Comparison of ENCODE assay signal across 25 cellular contexts in genomic region chr11:114122668-114123067, GRCh38.
A peak's percentile ranks its signal among the peaks of the same experiment; 100 is the strongest.
DNase-seq lines count a peak whose midpoint lies in the region; ATAC-seq, FAIRE-seq and TF ChIP-seq lines count a peak whose summit lies in the region.
"Had no signal": no experiment of that assay in that cellular context is flagged by ENCODE, and none has a peak within 500 bp of the region (broad histone marks: within the 10 kb centered on the region; RNA-seq: fewer than 3 reads in every experiment).

No MANE protein-coding gene starts in this region.

- H2AK5ac ChIP-seq in mesenchymal stem cell (ENCODE audit: low read length, severe bottlenecking) = no peak overlapping the region

- H4K8ac ChIP-seq in mesenchymal stem cell (ENCODE audit: low read length) = no peak overlapping the region

- WGBS in mesenchymal stem cell = 91% methylated on average over 2 of the region's 5 CpGs

- no peak overlapping the region for H2BK5ac ChIP-seq in mesenchymal stem cell (ENCODE audit: low read depth, low read length, poor library complexity, severe bottlenecking)

- H3K4me1 Mint-ChIP-seq in chondrocyte (ENCODE audit: low read depth) = peaks cover 25% of the 10 kb centered on the region
- H3K4me1 Mint-ChIP-seq: activated CD4-positive, alpha-beta memory T cell treated with anti-CD3 and anti-CD28 coated beads, Interleukin-2, amount 10 ng/mL, durations not matched to agents 7 days and 5 days had no signal

- H3K36me3 Mint-ChIP-seq in chondrocyte (ENCODE audit: low read depth) = peaks cover 23% of the 10 kb centered on the region
- H3K36me3 Mint-ChIP-seq: activated naive CD8-positive, alpha-beta T cell had no signal

- H3K9me3 ChIP-seq in mesenchymal stem cell (ENCODE audit: control insufficient read depth, low read length) = no peaks in the 10 kb centered on the region
- no peaks in the 10 kb centered on the region for H3K9me3 ChIP-seq in stomach smooth muscle (ENCODE audit: control insufficient read depth in 2 of 2, low read length in 2 of 2)
- H3K9me3 ChIP-seq: MG63 had no signal

- H3K4me2 ChIP-seq in mesenchymal stem cell (ENCODE audit: low read length, poor library complexity, severe bottlenecking) = no peak overlapping the region
- H3K4me2 ChIP-seq: smooth muscle cell had no signal

- H2BK15ac ChIP-seq in mesenchymal stem cell (ENCODE audit: low read depth, poor library complexity, severe bottlenecking) = no peak overlapping the region

- peaks cover 22% of the 10 kb centered on the region for H3K27me3 Mint-ChIP-seq in chondrocyte (ENCODE audit: low read depth)
- H3K27me3 Mint-ChIP-seq: activated naive CD8-positive, alpha-beta T cell had no signal

- peak overlapping the region; percentile 86 for H3K27ac ChIP-seq in VCaP
- H3K27ac ChIP-seq in mesenchymal stem cell (ENCODE audit: low read length, poor library complexity, severe bottlenecking) = no peak overlapping the region
- H3K27ac ChIP-seq in stomach smooth muscle (ENCODE audit: low read length) = peak overlapping the region; percentile 41
- H3K27ac ChIP-seq: RWPE1 had no signal

- H3K9ac ChIP-seq in mesenchymal stem cell (ENCODE audit: low read length) = no peak overlapping the region
- no peak overlapping the region for H3K9ac ChIP-seq in stomach smooth muscle (ENCODE audit: low read length in 2 of 2)

- no peak overlapping the region for H3K4me3 Mint-ChIP-seq in chondrocyte (ENCODE audit: unreplicated experiment)
- H3K4me3 Mint-ChIP-seq: activated CD4-positive, alpha-beta memory T cell treated with anti-CD3 and anti-CD28 coated beads, Interleukin-2, amount 10 ng/mL, durations not matched to agents 7 days and 5 days; activated naive CD8-positive, alpha-beta T cell; CD4-positive, alpha-beta T cell had no signal

- H3K79me1 ChIP-seq in mesenchymal stem cell (replicated peaks; ENCODE audit: low read length, poor library complexity, severe bottlenecking) = no peaks in the 10 kb centered on the region

- no peak for ATAC-seq in GM18519 (IDR thresholded peaks at IDR 0.05; ENCODE audit: low FRiP score, unreplicated experiment)

- H3K9me3 Mint-ChIP-seq in chondrocyte (ENCODE audit: low read depth) = no peaks in the 10 kb centered on the region
- H3K9me3 Mint-ChIP-seq: activated CD4-positive, alpha-beta memory T cell treated with anti-CD3 and anti-CD28 coated beads, Interleukin-2, amount 10 ng/mL, durations not matched to agents 7 days and 5 days; CD4-positive, alpha-beta T cell had no signal

- H3K27me3 ChIP-seq in mesenchymal stem cell (ENCODE audit: control insufficient read depth in 1 of 2, insufficient read depth in 1 of 2, low read length in 2 of 2) = peaks cover 55 to 78% of the 10 kb centered on the region in 2 experiments
- H3K27me3 ChIP-seq in stomach smooth muscle (ENCODE audit: control insufficient read depth in 1 of 2, insufficient read depth in 2 of 2, low read length in 2 of 2) = no peaks in the 10 kb centered on the region

- no peak overlapping the region for H3K18ac ChIP-seq in mesenchymal stem cell (ENCODE audit: low read depth in 1 of 2, low read length in 2 of 2)

- H3K4ac ChIP-seq in mesenchymal stem cell (ENCODE audit: low read depth in 1 of 2, low read length in 2 of 2) = no peak overlapping the region

- TF ChIP-seq CTCF in VCaP (conservative IDR thresholded peaks at IDR 0.05) = no peak
- no peak for TF ChIP-seq CTCF in chondrocyte (IDR thresholded peaks at IDR 0.05)

- H3K4me3 ChIP-seq in mesenchymal stem cell (ENCODE audit: insufficient read depth in 1 of 2, low read depth in 1 of 2, low read length in 2 of 2) (no peak overlapping the region), stomach smooth muscle (ENCODE audit: low read length in 2 of 2) (no peak overlapping the region)
- H3K4me3 ChIP-seq: lung, MG63, smooth muscle cell had no signal

- no peak overlapping the region for H4K91ac ChIP-seq in mesenchymal stem cell (ENCODE audit: low read length)

- H3K27ac Mint-ChIP-seq in chondrocyte (ENCODE audit: unreplicated experiment) = peak overlapping the region; percentile 82
- H3K27ac Mint-ChIP-seq: activated CD4-positive, alpha-beta memory T cell treated with anti-CD3 and anti-CD28 coated beads, Interleukin-2, amount 10 ng/mL, durations not matched to agents 7 days and 5 days; activated naive CD8-positive, alpha-beta T cell; CD4-positive, alpha-beta T cell had no signal

- H2BK120ac ChIP-seq in mesenchymal stem cell (ENCODE audit: low read depth, low read length) = no peak overlapping the region

- H3K14ac ChIP-seq in mesenchymal stem cell (ENCODE audit: low read length in 2 of 2) = no peak overlapping the region

- no peak overlapping the region for H2BK12ac ChIP-seq in mesenchymal stem cell (ENCODE audit: low read length in 2 of 2)

- no peak for FAIRE-seq in GM19239 (lab: Jason Lieb, UNC)
- FAIRE-seq: astrocyte, D721Med, kidney, TTC549 had no signal

- H3K36me3 ChIP-seq in mesenchymal stem cell (ENCODE audit: control insufficient read depth in 1 of 2, insufficient read depth in 2 of 2, low read depth in 1 of 2, low read length in 2 of 2) = no peaks in the 10 kb centered on the region
- H3K36me3 ChIP-seq in stomach smooth muscle (ENCODE audit: control insufficient read depth in 2 of 2, insufficient read depth in 2 of 2, low read length in 2 of 2) = peaks cover 4 to 8% of the 10 kb centered on the region in 2 donors
- H3K36me3 ChIP-seq: MG63 had no signal

- H3K23ac ChIP-seq in mesenchymal stem cell (ENCODE audit: low read length in 2 of 2) = no peak overlapping the region

- H3K4me1 ChIP-seq in mesenchymal stem cell (ENCODE audit: control insufficient read depth, insufficient read depth, low read depth, low read length) = no peaks in the 10 kb centered on the region
- H3K4me1 ChIP-seq in stomach smooth muscle (ENCODE audit: control insufficient read depth, insufficient read depth, low read length) = peaks cover 82% of the 10 kb centered on the region

- DNase-seq in chondrocyte (ENCODE audit: low spot score) (no peak), mesenchymal stem cell (peak; percentile 25), GM19239 (ENCODE audit: insufficient read length, low spot score) (no peak), 8988T (no peak)
- DNase-seq: activated CD4-positive, alpha-beta memory T cell treated with anti-CD3 and anti-CD28 coated beads, Interleukin-2, amount 10 ng/mL, durations not matched to agents 7 days and 5 days; activated CD4-positive, alpha-beta T cell treated with anti-CD3 and anti-CD28 coated beads for 1 hour; activated CD8-positive, alpha-beta memory T cell treated with anti-CD3 and anti-CD28 coated beads, Interleukin-2, amount 50 U/mL, for 48 hours; CD4-positive, alpha-beta T cell; central memory CD4-positive, alpha-beta T cell; KBM-7; kidney; MG63; NCI-H2081; NCI-H226; stimulated activated CD4-positive, alpha-beta T cell treated with anti-CD3 and anti-CD28 coated beads, Interleukin-1b, Interleukin-23, amount 100 ng/mL, for 48 hours had no signal

- H2AFZ ChIP-seq in mesenchymal stem cell (ENCODE audit: low read depth, low read length) = no peak overlapping the region
